31 cellular contexts compared by ENCODE assay signal in genomic region chr18:50528806-50529205, GRCh38. TPM values are rescaled to one million over a fixed set of nuclear protein-coding genes. Genes with fewer than 3 reads are reported as not detected.
"Had no signal": no experiment of that assay in that cellular context is flagged by ENCODE, and none has a peak within 500 bp of the region (broad histone marks: within the 10 kb centered on the region; RNA-seq: fewer than 3 reads in every experiment).

No MANE protein-coding gene starts in this region.

- H3K4me1 Mint-ChIP-seq: nephron; stimulated activated memory B cell treated with anti-CD40 and anti-IgM and Interleukin-4, amounts not matched to agents 10 μg/mL and 1 μg/mL and 100 μg/mL, for 72 hours had no signal

- H3K9me3 ChIP-seq: pancreas, prostate gland, testis, vagina had no signal

- H3K36me3 Mint-ChIP-seq: stimulated activated memory B cell treated with anti-CD40 and anti-IgM and Interleukin-4, amounts not matched to agents 10 μg/mL and 1 μg/mL and 100 μg/mL, for 72 hours had no signal

- H3K79me2 ChIP-seq: hepatocyte had no signal

- H3K4me1 ChIP-seq: heart right ventricle, lower lobe of right lung, pancreas, prostate gland, sigmoid colon, spleen, stomach, tibial artery, upper lobe of left lung, vagina had no signal

- H3K4me3 ChIP-seq: heart right ventricle, hepatocyte, lower lobe of right lung, pancreas, prostate gland, sigmoid colon, spleen, stomach, testis, tibial artery, upper lobe of left lung, vagina had no signal

- H3K27ac Mint-ChIP-seq: naive thymus-derived CD8-positive, alpha-beta T cell; nephron; stimulated activated memory B cell treated with anti-CD40 and anti-IgM and Interleukin-4, amounts not matched to agents 10 μg/mL and 1 μg/mL and 100 μg/mL, for 72 hours had no signal

- DNase-seq: heart right ventricle; kidney glomerular epithelial cell; left cardiac atrium; left ventricle myocardium superior; lower lobe of right lung; mammary epithelial cell; mesenchymal stem cell; naive thymus-derived CD8-positive, alpha-beta T cell; nucleus accumbens; pancreas; posterior cingulate gyrus; retina; right cardiac atrium; sigmoid colon; small intestine; spleen; stimulated activated CD4-positive, alpha-beta T cell treated with anti-CD3 and anti-CD28 coated beads, Interleukin-4, amount 100 ng/mL, for 24 hours; stimulated activated CD8-positive, alpha-beta memory T cell treated with anti-CD3 and anti-CD28 coated beads, Interleukin-4, amount 100 ng/mL, for 48 hours; stimulated activated naive CD8-positive, alpha-beta T cell treated with anti-CD3 and anti-CD28 coated beads, Interleukin-15, Interleukin-2, amounts not matched to agents 100 U/mL and 50 U/mL, for 24 hours; stomach; testis; tibial artery; upper lobe of left lung had no signal

- H2AFZ ChIP-seq: hepatocyte had no signal

- H3K4me3 Mint-ChIP-seq: naive thymus-derived CD8-positive, alpha-beta T cell; nephron; neural crest cell; stimulated activated memory B cell treated with anti-CD40 and anti-IgM and Interleukin-4, amounts not matched to agents 10 μg/mL and 1 μg/mL and 100 μg/mL, for 72 hours had no signal

- H3K4me2 ChIP-seq: hepatocyte had no signal

- H3K27me3 ChIP-seq: hepatocyte, pancreas, sigmoid colon, testis, tibial artery, upper lobe of left lung, vagina had no signal

- ATAC-seq: heart right ventricle; left cardiac atrium; left ventricle myocardium superior; naive thymus-derived CD8-positive, alpha-beta T cell; right cardiac atrium; stimulated activated memory B cell treated with anti-CD40 and anti-IgM and Interleukin-4, amounts not matched to agents 10 μg/mL and 1 μg/mL and 100 μg/mL, for 72 hours; stimulated activated naive CD8-positive, alpha-beta T cell treated with anti-CD3 and anti-CD28 coated beads, Interleukin-15, Interleukin-2, amounts not matched to agents 100 U/mL and 50 U/mL, for 24 hours had no signal

- H3K27ac ChIP-seq: heart right ventricle, hepatocyte, lower lobe of right lung, pancreas, prostate gland, sigmoid colon, spleen, stomach, testis, tibial artery, upper lobe of left lung, vagina had no signal

- H3K36me3 ChIP-seq: heart right ventricle, lower lobe of right lung, pancreas, prostate gland, sigmoid colon, spleen, stomach, tibial artery, upper lobe of left lung, vagina had no signal

RNA-seq across cellular contexts. Expression of gene MAPK4, which starts 31.1 kb away (rescaled TPM):
- total RNA-seq: naive thymus-derived CD8-positive, alpha-beta T cell; osteoblast had no signal
- polyA plus RNA-seq: keratinocyte had no signal
